Comparison of ENCODE assay signal across 20 cellular contexts in genomic region chr13:52835071-52835793, GRCh38. TPM values are rescaled to one million over a fixed set of nuclear protein-coding genes. Genes with fewer than 3 reads are reported as not detected.
DNase-seq lines count a peak whose midpoint lies in the region; ATAC-seq and TF ChIP-seq lines count a peak whose summit lies in the region.
"Had no signal": no experiment of that assay in that cellular context is flagged by ENCODE, and none has a peak within 500 bp of the region (broad histone marks: within the 10 kb centered on the region; RNA-seq: fewer than 3 reads in every experiment).

No MANE protein-coding gene starts in this region.

- H3K27ac ChIP-seq in endodermal cell (ENCODE audit: low read depth, low read length) (no peak overlapping the region), testis (no peak overlapping the region), GM23248 (no peak overlapping the region)
- H3K27ac ChIP-seq: 22Rv1 had no signal

- H3K27me3 Mint-ChIP-seq in endodermal cell (ENCODE audit: insufficient read depth) = peaks cover 14% of the 10 kb centered on the region

- no peak for ATAC-seq in SK-N-SH treated with all-trans-retinoic acid at 6 μM for 48 hours
- ATAC-seq in GM21786 (IDR thresholded peaks at IDR 0.05; ENCODE audit: unreplicated experiment) = no peak
- ATAC-seq: Panc1 had no signal

- H3F3A ChIP-seq in GM23248 (ENCODE audit: insufficient read depth) = no peaks in the 10 kb centered on the region

- H3K9me3 Mint-ChIP-seq in endodermal cell = no peaks in the 10 kb centered on the region
- H3K9me3 Mint-ChIP-seq: H9 had no signal

- peak; percentile 31 for DNase-seq in DMS 273 (lab: John Stamatoyannopoulos, UW; ENCODE audit: unreplicated experiment)
- DNase-seq in DMS 273 treated with DMSO at 0.1 percent for 48 hours (lab: John Stamatoyannopoulos, UW) = no peak
- peak; percentile 54 for DNase-seq in endodermal cell
- DNase-seq in testis = peak; percentile 70
- DNase-seq in GM23248 = no peak
- DNase-seq in NCI-H2227 (lab: John Stamatoyannopoulos, UW; ENCODE audit: unreplicated experiment) = no peak
- DNase-seq: BE2C; CD4-positive, CD25-positive, alpha-beta regulatory T cell; DMS79 treated with DMSO at 0.1 percent for 48 hours; H9; KBM-7; MM.1S; NCI-H2029; NCI-H446 treated with DMSO at 0.1 percent for 48 hours; NCI-H526; SHP77 treated with DMSO at 0.1 percent for 48 hours had no signal

- H3K9me3 ChIP-seq in endodermal cell (ENCODE audit: control insufficient read depth, low read length) (no peaks in the 10 kb centered on the region), testis (no peaks in the 10 kb centered on the region), GM23248 (ENCODE audit: low read depth) (no peaks in the 10 kb centered on the region)
- H3K9me3 ChIP-seq: BE2C had no signal

- no peak overlapping the region for H3K4me3 Mint-ChIP-seq in endodermal cell
- H3K4me3 Mint-ChIP-seq: H9 had no signal

- intact Hi-C loops in testis (cut with DNase I; ENCODE audit: low total_unique reads) = no loop called here

- TF ChIP-seq POLR2A in testis (IDR thresholded peaks at IDR 0.05) = no peak

- H3K79me2 ChIP-seq in GM23248 (ENCODE audit: insufficient read depth) = no peaks in the 10 kb centered on the region

- H3K4me3 ChIP-seq in endodermal cell (ENCODE audit: low read length) = no peak overlapping the region
- H3K4me3 ChIP-seq in testis = no peak overlapping the region
- H3K4me3 ChIP-seq in GM23248 = no peak overlapping the region

- no peak overlapping the region for H2AFZ ChIP-seq in GM23248

- H3K36me3 Mint-ChIP-seq in endodermal cell (ENCODE audit: low read depth) = no peaks in the 10 kb centered on the region
- H3K36me3 Mint-ChIP-seq: CD4-positive, CD25-positive, alpha-beta regulatory T cell had no signal

- H3K27ac Mint-ChIP-seq in endodermal cell = no peak overlapping the region
- H3K27ac Mint-ChIP-seq: CD4-positive, CD25-positive, alpha-beta regulatory T cell had no signal

- peaks cover 5% of the 10 kb centered on the region for H3K27me3 ChIP-seq in endodermal cell (ENCODE audit: control insufficient read depth, insufficient read depth, low read length, poor library complexity, severe bottlenecking)
- no peaks in the 10 kb centered on the region for H3K27me3 ChIP-seq in testis
- H3K27me3 ChIP-seq in GM23248 (replicated peaks; ENCODE audit: insufficient read depth) = no peaks in the 10 kb centered on the region

- WGBS in endodermal cell (ENCODE audit: insufficient coverage in 1 of 2, insufficient read length in 1 of 2), 2 experiments = 29 to 57% methylated on average over 1 to 2 of the region's 2 CpGs
- 57 to 60% methylated on average over 2 of the region's 2 CpGs for WGBS in testis, 2 donors
- WGBS in GM23248 (ENCODE audit: low coverage in 1 of 2, low lambda C conversion rate in 2 of 2, missing lambda C conversion rate in 2 of 2), 2 experiments = 21 to 48% methylated on average over 2 of the region's 2 CpGs

- TF ChIP-seq CTCF in endodermal cell (conservative IDR thresholded peaks at IDR 0.05) (no peak), testis (IDR thresholded peaks at IDR 0.05) (no peak)

- H3K9ac ChIP-seq in endodermal cell (ENCODE audit: extremely low read depth, low read length, poor library complexity, severe bottlenecking) = no peak overlapping the region
- H3K9ac ChIP-seq in GM23248 = no peak overlapping the region

- in situ Hi-C loops in GM23248 (cut with MboI) = no loop called here

- peaks cover 49% of the 10 kb centered on the region for H3K4me1 Mint-ChIP-seq in endodermal cell
- H3K4me1 Mint-ChIP-seq: CD4-positive, CD25-positive, alpha-beta regulatory T cell had no signal

- no peaks in the 10 kb centered on the region for H3K36me3 ChIP-seq in endodermal cell (ENCODE audit: control insufficient read depth, insufficient read depth, low read length)
- no peaks in the 10 kb centered on the region for H3K36me3 ChIP-seq in testis (ENCODE audit: low read depth, missing control alignments)
- H3K36me3 ChIP-seq in GM23248 (ENCODE audit: low read depth) = no peaks in the 10 kb centered on the region
- H3K36me3 ChIP-seq: BE2C had no signal

- H3K9me2 ChIP-seq in GM23248 (ENCODE audit: insufficient read depth) = no peaks in the 10 kb centered on the region

- H3K4me1 ChIP-seq in endodermal cell (ENCODE audit: control insufficient read depth, insufficient read depth, low read length) (peaks cover 18% of the 10 kb centered on the region), testis (no peaks in the 10 kb centered on the region), GM23248 (ENCODE audit: insufficient read depth) (no peaks in the 10 kb centered on the region)
- H3K4me1 ChIP-seq: BE2C had no signal

- H3K4me2 ChIP-seq in GM23248 (ENCODE audit: unreplicated experiment) = no peak overlapping the region

- no peaks in the 10 kb centered on the region for H4K20me1 ChIP-seq in GM23248 (ENCODE audit: insufficient read depth)

TF ChIP-seq in SK-N-SH treated with all-trans-retinoic acid at 6 μM for 48 hours, 23 proteins besides CTCF, POLR2A, EP300 and RAD21 (continues in another document):
- TF ChIP-seq ISL1 (CRISPR knock-in tag; IDR thresholded peaks at IDR 0.05) (peak; percentile 61), PPARA (CRISPR knock-in tag; IDR thresholded peaks at IDR 0.05; ENCODE audit: borderline replicate concordance) (no peak), RARB (CRISPR knock-in tag; IDR thresholded peaks at IDR 0.05) (no peak), ZNF70 (CRISPR knock-in tag; IDR thresholded peaks at IDR 0.05) (no peak), SNAI2 (CRISPR knock-in tag; IDR thresholded peaks at IDR 0.05) (peak; percentile 39; the same call in 1 of the 2 replicates), ESRRG (CRISPR knock-in tag; IDR thresholded peaks at IDR 0.05) (no peak), CSRNP3 (CRISPR knock-in tag; IDR thresholded peaks at IDR 0.05) (no peak), CREB5 (CRISPR knock-in tag; IDR thresholded peaks at IDR 0.05; ENCODE audit: low read depth) (no peak), TSHZ2 (CRISPR knock-in tag; IDR thresholded peaks at IDR 0.05) (0 out of 2 replicates have a peak, but pooled peaks have one; percentile 11), ZC3H10 (CRISPR knock-in tag; IDR thresholded peaks at IDR 0.05) (no peak), ZFP30 (CRISPR knock-in tag; IDR thresholded peaks at IDR 0.05) (no peak), OSR1 (CRISPR knock-in tag; IDR thresholded peaks at IDR 0.05) (no peak), ZFP3 (CRISPR knock-in tag; IDR thresholded peaks at IDR 0.05) (peak; percentile 83), ARNTL (CRISPR knock-in tag; IDR thresholded peaks at IDR 0.05; ENCODE audit: borderline replicate concordance, low read depth) (no peak), TOX (CRISPR knock-in tag; IDR thresholded peaks at IDR 0.05; ENCODE audit: borderline replicate concordance) (no peak)

RNA-seq across cellular contexts. Expression of gene PCDH8, which starts 13.2 kb away (rescaled TPM):
- total RNA-seq in endodermal cell (10 to 100 TPM in 1 of 2 donors, 1 to 10 TPM in 1; 1.8 to 10.6 TPM), testis (1 to 10 TPM; 1.5 to 6.8 TPM)
- 67.5 TPM for polyA plus RNA-seq in endodermal cell (2013, experiment 1 of 2)
- 52.8 TPM for polyA plus RNA-seq in endodermal cell (2013, experiment 2 of 2)
- polyA plus RNA-seq in testis (ENCODE audit: insufficient read depth, low read depth, low replicate concordance) (5.1 TPM), GM23248 (2016; fragmentation: Nextera tagmentation; extraction: Ambion mirVana) (not detected in 2 replicates)
- not detected in 2 replicates for total RNA-seq in GM23248 (2014; rRNA removed; shearing (Covaris generic))
- total RNA-seq: CD4-positive, CD25-positive, alpha-beta regulatory T cell had no signal
- polyA plus RNA-seq: CD4-positive, CD25-positive, alpha-beta regulatory T cell had no signal

Comparison
In these comparisons a context has a peak if more than half of its experiments do, and no peak if none do; other contexts are left out.
1. DNase-seq: peak in DMS 273 (single experiment), endodermal cell (single experiment) and testis (single experiment); none in DMS 273 treated with DMSO at 0.1 percent for 48 hours (single experiment), GM23248 (single experiment) and NCI-H2227 (single experiment).